8 cellular contexts compared by ENCODE assay signal in genomic region chr4:48138936-48139335, GRCh38. TPM values are rescaled to one million over a fixed set of nuclear protein-coding genes. Genes with fewer than 3 reads are reported as not detected.
A peak's percentile ranks its signal among the peaks of the same experiment; 100 is the strongest.
DNase-seq lines count a peak whose midpoint lies in the region; ATAC-seq, FAIRE-seq and TF ChIP-seq lines count a peak whose summit lies in the region.

No MANE protein-coding gene starts in this region.

- WGBS in prostate gland, result 76% methylated on average over 3 of the region's 3 CpGs

- no peak for FAIRE-seq in urothelium cell line (lab: Jason Lieb, UNC)

- ATAC-seq in GM19438 (IDR thresholded peaks at IDR 0.05; ENCODE audit: low read depth, unreplicated experiment) (peak; percentile 75), HG03097 (IDR thresholded peaks at IDR 0.05; ENCODE audit: low FRiP score, unreplicated experiment) (peak; percentile 90)

- peaks cover 5% of the 10 kb centered on the region for H3K36me3 Mint-ChIP-seq in activated T-helper 2 cell treated with anti-CD3 and anti-CD28 coated beads, Interferon-gamma antibody, Interleukin-2, Interleukin-4, amounts not matched to agents 10 μg/mL and 5 μg/mL and 100 μg/mL, durations not matched to agents 14 hours and 24 hours and 36 hours (ENCODE audit: low read depth)

- H3K9me3 ChIP-seq in prostate gland, result no peaks in the 10 kb centered on the region

- TF ChIP-seq POLR2A in prostate gland (IDR thresholded peaks at IDR 0.05), result no peak

- H3K4me1 Mint-ChIP-seq in activated T-helper 2 cell treated with anti-CD3 and anti-CD28 coated beads, Interferon-gamma antibody, Interleukin-2, Interleukin-4, amounts not matched to agents 10 μg/mL and 5 μg/mL and 100 μg/mL, durations not matched to agents 14 hours and 24 hours and 36 hours (ENCODE audit: low read depth), result peaks cover 56% of the 10 kb centered on the region

- intact Hi-C loops in activated T-helper 2 cell treated with anti-CD3 and anti-CD28 coated beads, Interferon-gamma antibody, Interleukin-2, Interleukin-4, amounts not matched to agents 10 μg/mL and 5 μg/mL and 100 μg/mL, durations not matched to agents 14 hours and 24 hours and 36 hours (cut with micrococcal nuclease), result loop anchor here (1.0 to 2.0 kb wide), 4 partner anchors 11 to 106 kb away; no protein-coding TSS in a partner anchor
- intact Hi-C loops in prostate gland (cut with DNase I), result no loop called here

- H3K27ac Mint-ChIP-seq in activated T-helper 2 cell treated with anti-CD3 and anti-CD28 coated beads, Interferon-gamma antibody, Interleukin-2, Interleukin-4, amounts not matched to agents 10 μg/mL and 5 μg/mL and 100 μg/mL, durations not matched to agents 14 hours and 24 hours and 36 hours, result peak overlapping the region; percentile 83

- TF ChIP-seq CTCF in GM13976 (IDR thresholded peaks at IDR 0.05; ENCODE audit: borderline replicate concordance, control extremely low read depth, extremely low read depth, insufficient read depth, missing control alignments) (no peak), prostate gland (IDR thresholded peaks at IDR 0.05) (no peak)

- in situ Hi-C loops in GM13976 (cut with MboI; ENCODE audit: low sequenced_read_pairs, unreplicated experiment), result loop anchor here (25.0 kb wide), 1 partner anchor 398 kb away; no protein-coding TSS in a partner anchor

- H3K4me1 ChIP-seq in prostate gland (replicated peaks), result no peaks in the 10 kb centered on the region

- H3K4me3 ChIP-seq in prostate gland, result no peak overlapping the region

- no peaks in the 10 kb centered on the region for H3K36me3 ChIP-seq in prostate gland

- peak overlapping the region; percentile 18 for H3K4me3 Mint-ChIP-seq in activated T-helper 2 cell treated with anti-CD3 and anti-CD28 coated beads, Interferon-gamma antibody, Interleukin-2, Interleukin-4, amounts not matched to agents 10 μg/mL and 5 μg/mL and 100 μg/mL, durations not matched to agents 14 hours and 24 hours and 36 hours (ENCODE audit: low read depth)

- no peaks in the 10 kb centered on the region for H3K27me3 Mint-ChIP-seq in activated T-helper 2 cell treated with anti-CD3 and anti-CD28 coated beads, Interferon-gamma antibody, Interleukin-2, Interleukin-4, amounts not matched to agents 10 μg/mL and 5 μg/mL and 100 μg/mL, durations not matched to agents 14 hours and 24 hours and 36 hours (ENCODE audit: low read depth)

- H3K27ac ChIP-seq in prostate gland, result no peak overlapping the region

- DNase-seq in GM13976 (ENCODE audit: low spot score) (peak; percentile 38), prostate gland (ENCODE audit: low spot score) (no peak), amniotic stem cell (lab: John Stamatoyannopoulos, UW) (no peak), urothelium cell line (ENCODE audit: low spot score) (no peak), NCI-H524 treated with DMSO at 0.1 percent for 48 hours (lab: John Stamatoyannopoulos, UW) (no peak)
- peak; percentile 24 for DNase-seq in activated T-helper 2 cell treated with anti-CD3 and anti-CD28 coated beads, Interferon-gamma antibody, Interleukin-2, Interleukin-4, amounts not matched to agents 10 μg/mL and 5 μg/mL and 100 μg/mL, durations not matched to agents 14 hours and 24 hours and 36 hours (ENCODE audit: low spot score)

- H3K9me3 Mint-ChIP-seq in activated T-helper 2 cell treated with anti-CD3 and anti-CD28 coated beads, Interferon-gamma antibody, Interleukin-2, Interleukin-4, amounts not matched to agents 10 μg/mL and 5 μg/mL and 100 μg/mL, durations not matched to agents 14 hours and 24 hours and 36 hours, result no peaks in the 10 kb centered on the region

- no peaks in the 10 kb centered on the region for H3K27me3 ChIP-seq in prostate gland (replicated peaks; ENCODE audit: insufficient read depth)

RNA-seq across cellular contexts. Expression of gene TXK, which starts 4.9 kb away (rescaled TPM):
- total RNA-seq in activated T-helper 2 cell treated with anti-CD3 and anti-CD28 coated beads, Interferon-gamma antibody, Interleukin-2, Interleukin-4, amounts not matched to agents 10 μg/mL and 5 μg/mL and 100 μg/mL, durations not matched to agents 14 hours and 24 hours and 36 hours, result 0.76 and 1.8 TPM in 2 replicates
- total RNA-seq in prostate gland, result 1 to 10 TPM in 1 of 2 donors, under 1 TPM in 1; 0.46 to 4.8 TPM

Comparison
In these comparisons a context has a peak if more than half of its experiments do, and no peak if none do; other contexts are left out.
1. DNase-seq: peak in GM13976 (single experiment) and activated T-helper 2 cell treated with anti-CD3 and anti-CD28 coated beads, Interferon-gamma antibody, Interleukin-2, Interleukin-4, amounts not matched to agents 10 μg/mL and 5 μg/mL and 100 μg/mL, durations not matched to agents 14 hours and 24 hours and 36 hours (single experiment); none in prostate gland (single experiment), amniotic stem cell (single experiment), urothelium cell line (single experiment) and NCI-H524 treated with DMSO at 0.1 percent for 48 hours (single experiment).